Comparison of ENCODE assay signal across 1 cellular context in the genomic region with DNA sequence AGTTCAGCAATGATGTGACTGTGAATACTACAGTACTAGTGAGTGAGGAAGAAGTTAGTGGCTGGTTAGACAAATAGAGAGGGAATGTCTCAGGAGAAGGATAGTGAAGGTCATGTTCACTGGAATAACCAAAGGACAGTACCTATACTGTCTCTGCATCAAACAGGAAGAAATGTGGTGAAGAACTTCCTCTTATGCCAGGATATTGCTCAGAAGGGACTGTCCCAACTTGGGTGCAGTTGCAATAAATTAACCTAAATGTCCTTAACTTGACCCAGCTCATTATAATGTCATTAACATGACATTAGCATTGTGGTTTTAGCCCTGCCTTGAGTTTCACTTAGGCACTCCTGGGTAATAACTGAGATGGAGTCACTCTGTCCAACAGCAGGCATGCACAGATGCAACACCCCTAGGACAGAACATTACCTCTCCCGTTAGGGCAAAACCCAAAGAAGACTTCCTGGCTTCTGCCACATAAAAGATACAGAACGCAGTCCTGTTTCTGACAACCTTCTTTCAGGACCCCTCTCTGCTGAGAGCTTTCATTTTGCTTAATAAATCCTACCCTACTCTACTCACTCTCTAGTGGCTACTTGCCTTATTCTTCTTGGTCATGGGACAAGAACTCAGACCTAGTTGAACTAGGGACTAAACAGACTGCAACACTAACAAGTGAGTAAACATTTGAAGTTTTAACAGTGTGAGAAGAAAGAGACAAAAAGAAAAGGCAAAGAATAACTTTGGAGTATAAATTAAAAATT.
TF ChIP-seq lines count a peak whose summit lies in the region.

No MANE protein-coding gene starts in this region.

TF ChIP-seq in SK-N-SH, 30 proteins besides CTCF, POLR2A, EP300 and RAD21 (continued from another document):
- TF ChIP-seq REST (IDR thresholded peaks at IDR 0.05; ENCODE audit: low read depth, low read length): no peak
- TF ChIP-seq, protein P1, sequence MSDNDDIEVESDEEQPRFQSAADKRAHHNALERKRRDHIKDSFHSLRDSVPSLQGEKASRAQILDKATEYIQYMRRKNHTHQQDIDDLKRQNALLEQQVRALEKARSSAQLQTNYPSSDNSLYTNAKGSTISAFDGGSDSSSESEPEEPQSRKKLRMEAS (IDR thresholded peaks at IDR 0.05; ENCODE audit: low read depth): no peak
